11 cellular contexts compared by ENCODE assay signal in the genomic region with DNA sequence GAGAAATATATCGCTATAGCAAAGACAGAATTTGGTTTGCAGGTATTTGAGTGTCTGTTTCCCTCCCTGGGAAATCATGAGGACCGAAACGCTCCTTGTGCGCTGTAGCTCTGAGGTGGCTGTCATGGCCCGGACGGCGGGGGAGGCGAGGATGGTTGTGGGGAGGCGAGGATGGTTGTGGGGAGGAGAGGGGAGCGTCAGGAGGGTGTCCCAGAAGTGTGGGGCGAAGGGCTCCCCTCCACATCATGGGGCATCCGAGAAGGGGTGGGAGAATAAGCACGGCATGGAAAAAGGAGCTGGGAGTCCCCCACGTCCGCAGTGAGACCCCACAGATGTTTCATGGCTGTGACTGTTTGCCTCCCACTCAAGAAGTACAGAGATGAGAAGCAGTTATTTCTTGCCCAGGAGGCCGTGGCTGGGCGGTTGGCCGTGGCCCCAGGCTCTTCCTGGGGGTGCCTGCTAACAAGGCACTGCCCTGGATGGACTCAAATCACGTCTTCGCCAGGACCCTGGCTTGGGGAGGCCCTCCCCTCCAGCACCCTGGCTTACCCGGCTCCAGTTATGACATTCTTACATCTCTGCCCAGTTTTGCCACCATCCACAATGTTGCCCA. TPM values are rescaled to one million over a fixed set of nuclear protein-coding genes. Genes with fewer than 3 reads are reported as not detected.
A peak's percentile ranks its signal among the peaks of the same experiment; 100 is the strongest.
DNase-seq lines count a peak whose midpoint lies in the region; ATAC-seq and TF ChIP-seq lines count a peak whose summit lies in the region.
"Had no signal": no experiment of that assay in that cellular context is flagged by ENCODE, and none has a peak within 500 bp of the region (broad histone marks: within the 10 kb centered on the region; RNA-seq: fewer than 3 reads in every experiment).

No MANE protein-coding gene starts in this region.

- no peak for DNase-seq in activated T-cell treated with anti-CD3 and anti-CD28 coated beads, Interleukin-2, amount 50 U/mL, for 72 hours
- DNase-seq in activated T-cell treated with anti-CD3 and anti-CD28 coated beads, Interleukin-2, amount 50 U/mL, for 1 hour: no peak
- no peak for DNase-seq in activated naive CD8-positive, alpha-beta T cell treated with anti-CD3 and anti-CD28 coated beads, Interleukin-2, amount 10 ng/mL, durations not matched to agents 7 days and 5 days
- DNase-seq in tibial artery: no peak
- no peak for DNase-seq in ecto neural progenitor cell (ENCODE audit: low spot score)
- DNase-seq in Peyer's patch: no peak
- DNase-seq: C1 segment of cervical spinal cord, NCI-H1436 had no signal

- intact Hi-C loops in tibial artery (cut with DNase I; ENCODE audit: low total_unique reads): loop anchor here (2.0 to 10.0 kb wide), 3 partner anchors 67 to 127 kb away; no protein-coding TSS in a partner anchor

- no peaks in the 10 kb centered on the region for H3K9me3 ChIP-seq in mucosa of stomach (ENCODE audit: control insufficient read depth, low read length)
- H3K9me3 ChIP-seq in tibial artery: no peaks in the 10 kb centered on the region
- peaks cover 0 to 3% (median 0%) of the 10 kb centered on the region in 4 donors for H3K9me3 ChIP-seq in Peyer's patch

- H3K36me3 Mint-ChIP-seq in activated T-cell treated with anti-CD3 and anti-CD28 coated beads, Interleukin-2, amount 50 U/mL, for 72 hours (ENCODE audit: insufficient read depth in 2 of 2): peaks cover 6 to 7% of the 10 kb centered on the region in 2 donors
- H3K36me3 Mint-ChIP-seq in activated naive CD8-positive, alpha-beta T cell treated with anti-CD3 and anti-CD28 coated beads, Interleukin-2, amount 10 ng/mL, durations not matched to agents 7 days and 5 days: peaks cover 18% of the 10 kb centered on the region

- H3K27me3 ChIP-seq in mucosa of stomach (ENCODE audit: control insufficient read depth, insufficient read depth, low read length) (peaks cover 14% of the 10 kb centered on the region), tibial artery (no peaks in the 10 kb centered on the region), Peyer's patch (no peaks in the 10 kb centered on the region)

- POLR2A ChIA-PET in activated naive CD8-positive, alpha-beta T cell treated with anti-CD3 and anti-CD28 coated beads, Interleukin-2, amount 10 ng/mL, durations not matched to agents 7 days and 5 days (lab: Charles Lee): interaction anchor here (0.7 to 6.4 kb wide), 3 partner anchors 11 to 52 kb away, joined by 5 to 79 read pairs (median 30); no protein-coding TSS in a partner anchor

- no peak for ATAC-seq in activated T-cell treated with anti-CD3 and anti-CD28 coated beads, Interleukin-2, amount 50 U/mL, for 72 hours (replicated peaks in 1 of 2)
- no peak for ATAC-seq in activated naive CD8-positive, alpha-beta T cell treated with anti-CD3 and anti-CD28 coated beads, Interleukin-2, amount 10 ng/mL, durations not matched to agents 7 days and 5 days (ENCODE audit: low read depth)
- no peak for ATAC-seq in HG03045 (IDR thresholded peaks at IDR 0.05; ENCODE audit: unreplicated experiment)

- H3K4me1 ChIP-seq in mucosa of stomach (ENCODE audit: control insufficient read depth, insufficient read depth, low read length) (peaks cover 18% of the 10 kb centered on the region), tibial artery (peaks cover 0 to 32% (median 20%) of the 10 kb centered on the region in 4 donors), Peyer's patch (peaks cover 0 to 8% (median 3%) of the 10 kb centered on the region in 4 donors)

- no peaks in the 10 kb centered on the region for H3K36me3 ChIP-seq in mucosa of stomach (ENCODE audit: control insufficient read depth, insufficient read depth, low read length)
- no peaks in the 10 kb centered on the region for H3K36me3 ChIP-seq in tibial artery
- no peaks in the 10 kb centered on the region for H3K36me3 ChIP-seq in Peyer's patch

- TF ChIP-seq CTCF in tibial artery (IDR thresholded peaks at IDR 0.05) (no peak), Peyer's patch (IDR thresholded peaks at IDR 0.05) (no peak)

- H3K4me1 Mint-ChIP-seq in activated T-cell treated with anti-CD3 and anti-CD28 coated beads, Interleukin-2, amount 50 U/mL, for 72 hours (ENCODE audit: low read depth): peaks cover 41% of the 10 kb centered on the region
- H3K4me1 Mint-ChIP-seq in activated naive CD8-positive, alpha-beta T cell treated with anti-CD3 and anti-CD28 coated beads, Interleukin-2, amount 10 ng/mL, durations not matched to agents 7 days and 5 days: peaks cover 23% of the 10 kb centered on the region

- H3K27me3 Mint-ChIP-seq in activated T-cell treated with anti-CD3 and anti-CD28 coated beads, Interleukin-2, amount 50 U/mL, for 72 hours (ENCODE audit: low read depth): peaks cover 8% of the 10 kb centered on the region
- H3K27me3 Mint-ChIP-seq in activated naive CD8-positive, alpha-beta T cell treated with anti-CD3 and anti-CD28 coated beads, Interleukin-2, amount 10 ng/mL, durations not matched to agents 7 days and 5 days: peaks cover 4% of the 10 kb centered on the region

- TF ChIP-seq POLR2A in Peyer's patch (IDR thresholded peaks at IDR 0.05): no peak

- peak overlapping the region; percentile 69 for H3K9ac ChIP-seq in mucosa of stomach (ENCODE audit: low read length)

- H3K27ac ChIP-seq in tibial artery: peak overlapping the region; percentile 96
- H3K27ac ChIP-seq in Peyer's patch: no peak overlapping the region

- no peaks in the 10 kb centered on the region for H3K9me3 Mint-ChIP-seq in activated T-cell treated with anti-CD3 and anti-CD28 coated beads, Interleukin-2, amount 50 U/mL, for 72 hours
- no peaks in the 10 kb centered on the region for H3K9me3 Mint-ChIP-seq in activated naive CD8-positive, alpha-beta T cell treated with anti-CD3 and anti-CD28 coated beads, Interleukin-2, amount 10 ng/mL, durations not matched to agents 7 days and 5 days

- H3K27ac Mint-ChIP-seq in activated T-cell treated with anti-CD3 and anti-CD28 coated beads, Interleukin-2, amount 50 U/mL, for 72 hours: peak overlapping the region; percentile 93
- peak overlapping the region; percentile 89 for H3K27ac Mint-ChIP-seq in activated naive CD8-positive, alpha-beta T cell treated with anti-CD3 and anti-CD28 coated beads, Interleukin-2, amount 10 ng/mL, durations not matched to agents 7 days and 5 days

- no peak overlapping the region for H3K4me3 ChIP-seq in mucosa of stomach (ENCODE audit: low read length)
- peak overlapping the region; percentile 82 to 88 for H3K4me3 ChIP-seq in tibial artery
- H3K4me3 ChIP-seq in Peyer's patch: peak overlapping the region in 1 of 4 donors; percentile 72

- peak overlapping the region; percentile 84 to 90 for H3K4me3 Mint-ChIP-seq in activated T-cell treated with anti-CD3 and anti-CD28 coated beads, Interleukin-2, amount 50 U/mL, for 72 hours
- H3K4me3 Mint-ChIP-seq in activated naive CD8-positive, alpha-beta T cell treated with anti-CD3 and anti-CD28 coated beads, Interleukin-2, amount 10 ng/mL, durations not matched to agents 7 days and 5 days: peak overlapping the region; percentile 88

RNA-seq across cellular contexts. Expression of a gene that starts 0.9 kb away (rescaled TPM):
- total RNA-seq in activated T-cell treated with anti-CD3 and anti-CD28 coated beads, Interleukin-2, amount 50 U/mL, for 72 hours: 10 to 100 TPM; 21.9 to 25.6 TPM
- 10 to 100 TPM; 57.9 to 60.3 TPM for total RNA-seq in activated naive CD8-positive, alpha-beta T cell treated with anti-CD3 and anti-CD28 coated beads, Interleukin-2, amount 10 ng/mL, durations not matched to agents 7 days and 5 days
- total RNA-seq in Peyer's patch: 1 to 10 TPM; 1.6 to 7.4 (median 3.7) TPM
- total RNA-seq: RPMI7951 had no signal

Comparison
In these comparisons a context has a peak if more than half of its experiments do, and no peak if none do; other contexts are left out.
1. H3K27ac ChIP-seq: peak in tibial artery (2 of 2); none in Peyer's patch (0 of 4).